ENCODE assay signal across 1 cellular context in genomic region chr17:49224198-49224996, GRCh38.
TF ChIP-seq lines count a peak whose summit lies in the region.

No MANE protein-coding gene starts in this region.

TF ChIP-seq in HEK293, 187 proteins besides CTCF, POLR2A, EP300 and RAD21 (continued from another document):
- TF ChIP-seq ZNF280D (tag by site-specific recombination; IDR thresholded peaks at IDR 0.05) = no peak
- no peak for TF ChIP-seq ZNF394 (tag by site-specific recombination; IDR thresholded peaks at IDR 0.05; ENCODE audit: borderline replicate concordance)
- TF ChIP-seq ZNF623 (tag by site-specific recombination; IDR thresholded peaks at IDR 0.05) = no peak
- TF ChIP-seq ZSCAN18 (tag by site-specific recombination; IDR thresholded peaks at IDR 0.05) = no peak
- no peak for TF ChIP-seq ZNF26 (tag by site-specific recombination; IDR thresholded peaks at IDR 0.05)
